Comparison of ENCODE assay signal across 1 cellular context in the genomic region with DNA sequence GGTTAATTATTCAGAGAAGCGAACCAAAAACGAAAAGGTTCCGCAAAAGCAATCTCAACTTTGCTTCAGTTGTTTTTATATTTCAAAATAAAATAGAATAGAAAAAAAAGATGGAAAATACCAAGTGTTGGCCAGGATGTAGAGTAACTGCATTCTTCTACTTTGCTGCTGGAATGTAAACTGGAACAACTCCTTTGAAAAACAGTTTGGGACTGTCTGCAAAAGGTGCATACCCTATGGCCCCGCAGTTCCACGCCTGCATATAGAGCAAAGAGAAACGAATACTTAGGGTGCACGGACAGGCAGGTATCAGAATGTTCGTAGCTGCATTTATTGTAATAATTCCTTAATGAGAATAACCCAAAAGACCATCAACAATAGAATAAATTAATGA.
TF ChIP-seq lines count a peak whose summit lies in the region.

No MANE protein-coding gene starts in this region.

TF ChIP-seq in H1, 55 proteins besides CTCF, POLR2A, EP300 and RAD21:
- TF ChIP-seq MAFK (IDR thresholded peaks at IDR 0.05; ENCODE audit: low read depth, low read length) (no peak), SRF (IDR thresholded peaks at IDR 0.05; ENCODE audit: low read depth, low read length) (no peak), RXRA (IDR thresholded peaks at IDR 0.05; ENCODE audit: insufficient read depth, low read depth, low read length) (no peak), RBBP5 (IDR thresholded peaks at IDR 0.05; ENCODE audit: borderline replicate concordance, low read depth, low read length) (no peak), TBP (IDR thresholded peaks at IDR 0.05; ENCODE audit: low read depth, low read length) (no peak), RFX5 (IDR thresholded peaks at IDR 0.05; ENCODE audit: borderline replicate concordance, low read depth, low read length) (no peak), KDM1A (IDR thresholded peaks at IDR 0.05; ENCODE audit: borderline replicate concordance, low read length) (no peak), SIRT6 (IDR thresholded peaks at IDR 0.05; ENCODE audit: low read length) (no peak), NANOG (IDR thresholded peaks at IDR 0.05; ENCODE audit: insufficient read depth, low read depth, low read length, poor library complexity, severe bottlenecking) (no peak), JUN (IDR thresholded peaks at IDR 0.05; ENCODE audit: low read depth, low read length) (no peak), POU5F1 (IDR thresholded peaks at IDR 0.05; ENCODE audit: low read depth, low read length) (no peak), CREB1 (IDR thresholded peaks at IDR 0.05) (no peak), PHF8 (conservative IDR thresholded peaks at IDR 0.05; ENCODE audit: low read depth, low read length) (no peak), BACH1 (IDR thresholded peaks at IDR 0.05; ENCODE audit: low read length) (no peak), CHD1 (IDR thresholded peaks at IDR 0.05; ENCODE audit: low read depth, low read length) (no peak)
- TF ChIP-seq, protein P1, sequence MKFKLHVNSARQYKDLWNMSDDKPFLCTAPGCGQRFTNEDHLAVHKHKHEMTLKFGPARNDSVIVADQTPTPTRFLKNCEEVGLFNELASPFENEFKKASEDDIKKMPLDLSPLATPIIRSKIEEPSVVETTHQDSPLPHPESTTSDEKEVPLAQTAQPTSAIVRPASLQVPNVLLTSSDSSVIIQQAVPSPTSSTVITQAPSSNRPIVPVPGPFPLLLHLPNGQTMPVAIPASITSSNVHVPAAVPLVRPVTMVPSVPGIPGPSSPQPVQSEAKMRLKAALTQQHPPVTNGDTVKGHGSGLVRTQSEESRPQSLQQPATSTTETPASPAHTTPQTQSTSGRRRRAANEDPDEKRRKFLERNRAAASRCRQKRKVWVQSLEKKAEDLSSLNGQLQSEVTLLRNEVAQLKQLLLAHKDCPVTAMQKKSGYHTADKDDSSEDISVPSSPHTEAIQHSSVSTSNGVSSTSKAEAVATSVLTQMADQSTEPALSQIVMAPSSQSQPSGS (IDR thresholded peaks at IDR 0.05; ENCODE audit: low read length), result no peak
